In the genomic region with DNA sequence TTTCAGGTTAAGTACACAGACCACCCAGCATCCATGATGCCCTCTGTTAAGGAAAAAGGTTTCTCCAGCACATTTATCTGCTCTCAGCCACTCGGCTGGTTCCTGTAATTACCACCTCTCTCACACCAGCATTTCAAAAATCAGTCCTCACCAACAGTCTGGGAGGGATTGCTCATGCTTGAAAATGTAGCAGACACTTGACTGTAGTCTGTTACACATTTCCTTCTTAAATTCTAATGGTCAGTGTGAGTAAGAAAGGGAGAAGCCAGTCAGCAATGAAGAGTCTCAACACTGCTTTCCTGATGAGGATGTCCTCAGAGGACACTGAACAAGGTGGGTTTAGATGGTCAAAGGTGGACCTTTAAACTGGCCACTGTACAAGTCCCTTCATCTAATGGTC, we compare ENCODE assay signal across 23 cellular contexts.
DNase-seq lines count a peak whose midpoint lies in the region; ATAC-seq and TF ChIP-seq lines count a peak whose summit lies in the region.
"Had no signal": no experiment of that assay in that cellular context is flagged by ENCODE, and none has a peak within 500 bp of the region (broad histone marks: within the 10 kb centered on the region; RNA-seq: fewer than 3 reads in every experiment).

No MANE protein-coding gene starts in this region.

- H3K4me1 ChIP-seq in Loucy (ENCODE audit: insufficient read depth, low read length, poor library complexity, severe bottlenecking): peaks cover 30% of the 10 kb centered on the region

- H3K9ac ChIP-seq in Loucy (ENCODE audit: low read depth, low read length, poor library complexity, severe bottlenecking): peak overlapping the region; percentile 32

- no peak for DNase-seq in activated naive CD4-positive, alpha-beta T cell treated with anti-CD3 and anti-CD28 coated beads, Interleukin-2, amount 50 U/mL, for 16 hours
- no peak for DNase-seq in effector memory CD8-positive, alpha-beta T cell
- DNase-seq in stimulated activated effector memory CD8-positive, alpha-beta T cell treated with anti-CD3 and anti-CD28 coated beads, Interleukin-12 subunit alpha, Interleukin-12 subunit beta, amount 100 ng/mL, for 72 hours (ENCODE audit: low spot score in 2 of 2): no peak
- no peak for DNase-seq in NCI-H446 (lab: John Stamatoyannopoulos, UW)
- no peak for DNase-seq in NCI-H82 (lab: John Stamatoyannopoulos, UW)
- DNase-seq: amniotic stem cell; cortex of kidney; HCEC 1CT; KBM-7; left cardiac atrium; MV-4-11; naive thymus-derived CD4-positive, alpha-beta T cell; NCI-H2171; NCI-H524 treated with DMSO at 0.1 percent for 48 hours; stimulated activated CD4-positive, alpha-beta T cell treated with anti-CD3 and anti-CD28 coated beads, Interleukin-15, amount 100 ng/mL, for 24 hours; stimulated activated CD8-positive, alpha-beta memory T cell treated with anti-CD3 and anti-CD28 coated beads, Interleukin-4, amount 100 ng/mL, for 48 hours had no signal

- H3K27me3 Mint-ChIP-seq in activated naive CD4-positive, alpha-beta T cell treated with anti-CD3 and anti-CD28 coated beads, Interleukin-2, amount 50 U/mL, for 24 hours: no peaks in the 10 kb centered on the region
- H3K27me3 Mint-ChIP-seq in effector memory CD8-positive, alpha-beta T cell: no peaks in the 10 kb centered on the region
- H3K27me3 Mint-ChIP-seq: naive thymus-derived CD4-positive, alpha-beta T cell had no signal

- peaks cover 34% of the 10 kb centered on the region; the same call in 1 of the 2 replicates for H3K36me3 ChIP-seq in Loucy (ENCODE audit: insufficient read depth, low read length)

- H3K4me1 Mint-ChIP-seq in activated naive CD4-positive, alpha-beta T cell treated with anti-CD3 and anti-CD28 coated beads, Interleukin-2, amount 50 U/mL, for 24 hours: peaks cover 67% of the 10 kb centered on the region
- H3K4me1 Mint-ChIP-seq in effector memory CD8-positive, alpha-beta T cell (ENCODE audit: low read depth in 2 of 2): peaks cover 25 to 38% of the 10 kb centered on the region in 2 donors
- H3K4me1 Mint-ChIP-seq in stimulated activated effector memory CD8-positive, alpha-beta T cell treated with anti-CD3 and anti-CD28 coated beads, Interleukin-12 subunit alpha, Interleukin-12 subunit beta, amount 100 ng/mL, for 72 hours: peaks cover 74% of the 10 kb centered on the region

- H3K9me3 Mint-ChIP-seq in activated naive CD4-positive, alpha-beta T cell treated with anti-CD3 and anti-CD28 coated beads, Interleukin-2, amount 50 U/mL, for 24 hours: no peaks in the 10 kb centered on the region
- H3K9me3 Mint-ChIP-seq in effector memory CD8-positive, alpha-beta T cell: no peaks in the 10 kb centered on the region
- no peaks in the 10 kb centered on the region for H3K9me3 Mint-ChIP-seq in stimulated activated effector memory CD8-positive, alpha-beta T cell treated with anti-CD3 and anti-CD28 coated beads, Interleukin-12 subunit alpha, Interleukin-12 subunit beta, amount 100 ng/mL, for 72 hours
- H3K9me3 Mint-ChIP-seq: CD14-positive monocyte; naive thymus-derived CD4-positive, alpha-beta T cell; T-helper 1 cell treated with Interleukin-12 subunit alpha and Interleukin-12 subunit beta and Interleukin-4 antibody, amounts not matched to agents 30 μg/mL and 1 μg/mL, for 36 hours had no signal

- no peaks in the 10 kb centered on the region for H3F3A ChIP-seq in Loucy (ENCODE audit: low read depth)

- peaks cover 61% of the 10 kb centered on the region for H3K79me2 ChIP-seq in Loucy (ENCODE audit: insufficient read depth, low read length)

- H3K4me2 ChIP-seq in Loucy (ENCODE audit: low read depth, low read length, poor library complexity, severe bottlenecking): peak overlapping the region; percentile 65

- peaks cover 45% of the 10 kb centered on the region for H4K20me1 ChIP-seq in Loucy (ENCODE audit: insufficient read depth, low read length, poor library complexity, severe bottlenecking)

- no peaks in the 10 kb centered on the region for H3K9me2 ChIP-seq in Loucy (replicated peaks; ENCODE audit: low read depth, low read length)

- no peak overlapping the region for H2AFZ ChIP-seq in Loucy (ENCODE audit: low read length)

- no peaks in the 10 kb centered on the region for H3K9me3 ChIP-seq in Loucy (ENCODE audit: insufficient read depth, low read depth, low read length)
- H3K9me3 ChIP-seq: right atrium auricular region, suprapubic skin had no signal

- no peak for TF ChIP-seq CTCF in Loucy (conservative IDR thresholded peaks at IDR 0.05; ENCODE audit: low read length)

- H3K4me3 Mint-ChIP-seq in activated naive CD4-positive, alpha-beta T cell treated with anti-CD3 and anti-CD28 coated beads, Interleukin-2, amount 50 U/mL, for 24 hours: peak overlapping the region; percentile 5
- H3K4me3 Mint-ChIP-seq in effector memory CD8-positive, alpha-beta T cell: no peak overlapping the region
- H3K4me3 Mint-ChIP-seq in stimulated activated effector memory CD8-positive, alpha-beta T cell treated with anti-CD3 and anti-CD28 coated beads, Interleukin-12 subunit alpha, Interleukin-12 subunit beta, amount 100 ng/mL, for 72 hours: peak overlapping the region; percentile 35
- H3K4me3 Mint-ChIP-seq: CD14-positive monocyte; T-helper 1 cell treated with Interleukin-12 subunit alpha and Interleukin-12 subunit beta and Interleukin-4 antibody, amounts not matched to agents 30 μg/mL and 1 μg/mL, for 36 hours had no signal

- no peaks in the 10 kb centered on the region for H3K27me3 ChIP-seq in Loucy (ENCODE audit: insufficient read depth, low read length, poor library complexity, severe bottlenecking)
- H3K27me3 ChIP-seq: right atrium auricular region, suprapubic skin had no signal

- ATAC-seq in effector memory CD8-positive, alpha-beta T cell (replicated peaks): no peak
- ATAC-seq in stimulated activated effector memory CD8-positive, alpha-beta T cell treated with anti-CD3 and anti-CD28 coated beads, Interleukin-12 subunit alpha, Interleukin-12 subunit beta, amount 100 ng/mL, for 72 hours: peak; percentile 77
- ATAC-seq in GM21526 (IDR thresholded peaks at IDR 0.05; ENCODE audit: low FRiP score, unreplicated experiment): no peak
- ATAC-seq: left cardiac atrium; naive thymus-derived CD4-positive, alpha-beta T cell had no signal

- no peak overlapping the region for H3K4me3 ChIP-seq in Loucy (ENCODE audit: low read length, poor library complexity, severe bottlenecking)
- H3K4me3 ChIP-seq: right atrium auricular region, suprapubic skin had no signal

- no peak overlapping the region for H3K27ac Mint-ChIP-seq in activated naive CD4-positive, alpha-beta T cell treated with anti-CD3 and anti-CD28 coated beads, Interleukin-2, amount 50 U/mL, for 24 hours
- H3K27ac Mint-ChIP-seq in effector memory CD8-positive, alpha-beta T cell: peak overlapping the region; percentile 28 to 67
- peak overlapping the region; percentile 65 for H3K27ac Mint-ChIP-seq in stimulated activated effector memory CD8-positive, alpha-beta T cell treated with anti-CD3 and anti-CD28 coated beads, Interleukin-12 subunit alpha, Interleukin-12 subunit beta, amount 100 ng/mL, for 72 hours
- H3K27ac Mint-ChIP-seq: T-helper 1 cell treated with Interleukin-12 subunit alpha and Interleukin-12 subunit beta and Interleukin-4 antibody, amounts not matched to agents 30 μg/mL and 1 μg/mL, for 36 hours had no signal

- H3K36me3 Mint-ChIP-seq in activated naive CD4-positive, alpha-beta T cell treated with anti-CD3 and anti-CD28 coated beads, Interleukin-2, amount 50 U/mL, for 24 hours: peaks cover 18% of the 10 kb centered on the region
- peaks cover 14% of the 10 kb centered on the region for H3K36me3 Mint-ChIP-seq in effector memory CD8-positive, alpha-beta T cell (ENCODE audit: insufficient read depth)
- H3K36me3 Mint-ChIP-seq in stimulated activated effector memory CD8-positive, alpha-beta T cell treated with anti-CD3 and anti-CD28 coated beads, Interleukin-12 subunit alpha, Interleukin-12 subunit beta, amount 100 ng/mL, for 72 hours: peaks cover 54% of the 10 kb centered on the region

Comparison
In these comparisons a context has a peak if more than half of its experiments do, and no peak if none do; other contexts are left out.
1. H3K4me3 Mint-ChIP-seq: peak in activated naive CD4-positive, alpha-beta T cell treated with anti-CD3 and anti-CD28 coated beads, Interleukin-2, amount 50 U/mL, for 24 hours (single experiment) and stimulated activated effector memory CD8-positive, alpha-beta T cell treated with anti-CD3 and anti-CD28 coated beads, Interleukin-12 subunit alpha, Interleukin-12 subunit beta, amount 100 ng/mL, for 72 hours (single experiment); none in effector memory CD8-positive, alpha-beta T cell (0 of 2).